8 cellular contexts compared by ENCODE assay signal in the genomic region with DNA sequence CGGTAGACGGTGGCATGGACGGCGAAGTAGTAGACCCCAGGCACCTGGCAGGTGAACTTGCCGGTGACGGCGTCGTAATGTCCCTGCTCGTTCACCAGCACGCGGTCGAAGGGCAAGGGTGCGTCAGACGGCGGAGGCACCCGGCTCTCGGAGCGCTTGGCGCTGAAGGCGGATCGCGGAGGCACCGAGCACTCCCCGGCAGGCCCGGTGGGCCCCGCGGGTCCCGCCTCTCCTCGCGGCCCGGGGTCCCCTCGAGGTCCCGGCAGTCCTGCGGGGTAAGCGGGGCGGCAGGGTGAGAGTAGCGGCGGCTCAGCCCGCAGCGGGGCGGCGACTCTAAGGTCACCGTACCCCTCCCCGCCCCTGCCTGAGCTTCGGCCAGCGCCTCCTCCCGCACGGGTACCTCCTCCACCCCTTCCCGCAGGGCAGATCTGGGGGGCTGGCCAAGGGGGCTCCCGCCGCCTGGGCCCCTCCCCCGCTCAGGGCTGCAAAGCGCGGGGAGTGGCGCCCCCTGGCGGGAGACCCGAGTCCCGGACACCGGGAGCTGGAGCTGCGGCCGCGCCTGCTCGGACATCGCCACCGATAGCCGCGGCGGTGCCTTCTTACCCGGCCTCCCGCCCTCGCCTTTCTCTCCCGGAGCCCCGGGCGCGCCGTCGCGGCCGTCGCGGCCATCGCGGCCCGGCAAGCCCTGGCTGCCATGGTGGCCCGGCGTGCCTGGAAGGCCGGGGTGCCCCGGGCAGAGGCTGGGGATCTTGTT. TPM values are rescaled to one million over a fixed set of nuclear protein-coding genes. Genes with fewer than 3 reads are reported as not detected.
A peak's percentile ranks its signal among the peaks of the same experiment; 100 is the strongest.
DNase-seq lines count a peak whose midpoint lies in the region; ATAC-seq and TF ChIP-seq lines count a peak whose summit lies in the region.

No MANE protein-coding gene starts in this region.

- H3K27ac ChIP-seq in mucosa of rectum (ENCODE audit: low read depth in 2 of 2, low read length in 2 of 2) (peak overlapping the region; percentile 78 to 80), upper lobe of left lung (peak overlapping the region; percentile 91 to 96 (median 92))

- H3K36me3 Mint-ChIP-seq in WTC11: peaks cover 7% of the 10 kb centered on the region

- WGBS in upper lobe of left lung, 2 donors: 13 to 15% methylated on average over 3 to 25 of the region's 88 CpGs

- peak overlapping the region; percentile 14 to 64 for H3K9ac ChIP-seq in mucosa of rectum (ENCODE audit: low read depth in 1 of 2, low read length in 2 of 2)

- H3K27me3 Mint-ChIP-seq in WTC11 (ENCODE audit: low read depth): peaks cover 53% of the 10 kb centered on the region

- in situ Hi-C loops in ACHN (cut with HindIII; ENCODE audit: low pct_ligation_motif_present, low pct_unique_long_range_greater_than_20kb, low sequenced_read_pairs) (no loop called here), GM13976 (cut with MboI; ENCODE audit: low sequenced_read_pairs, unreplicated experiment) (no loop called here)

- no peaks in the 10 kb centered on the region for H3K9me3 Mint-ChIP-seq in WTC11

- no peaks in the 10 kb centered on the region for H3K9me3 ChIP-seq in mucosa of rectum (ENCODE audit: control insufficient read depth in 2 of 2, low read length in 2 of 2)
- H3K9me3 ChIP-seq in upper lobe of left lung: no peaks in the 10 kb centered on the region

- peaks cover 26 to 30% of the 10 kb centered on the region in 2 donors for H3K4me1 ChIP-seq in mucosa of rectum (ENCODE audit: control insufficient read depth in 2 of 2, insufficient read depth in 2 of 2, low read length in 2 of 2)
- peaks cover 49 to 64% (median 57%) of the 10 kb centered on the region in 4 donors for H3K4me1 ChIP-seq in upper lobe of left lung

- TF ChIP-seq CTCF in GM13976 (IDR thresholded peaks at IDR 0.05; ENCODE audit: borderline replicate concordance, control extremely low read depth, extremely low read depth, insufficient read depth, missing control alignments) (peak; percentile 80), WTC11 (IDR thresholded peaks at IDR 0.05) (peak; percentile 97), upper lobe of left lung (IDR thresholded peaks at IDR 0.05) (peak; percentile 88 to 94 (median 94))

- H3K27ac Mint-ChIP-seq in WTC11: no peak overlapping the region

- CTCF ChIA-PET in WTC11 (lab: Charles Lee): interaction anchor here (0.5 to 10.4 kb wide), 43 partner anchors 8 to 378 kb away, joined by 3 to 387 read pairs (median 5); a partner anchor contains a TSS

- TF ChIP-seq POLR2A in erythroblast (IDR thresholded peaks at IDR 0.05; ENCODE audit: low read length): no peak
- TF ChIP-seq POLR2A in upper lobe of left lung (IDR thresholded peaks at IDR 0.05): peak in 1 of 4 donors; percentile 16

- H3K4me1 Mint-ChIP-seq in WTC11: peaks cover 52% of the 10 kb centered on the region

- no peak for TF ChIP-seq EP300 in upper lobe of left lung (IDR thresholded peaks at IDR 0.05)

- H3K36me3 ChIP-seq in mucosa of rectum (ENCODE audit: control insufficient read depth in 2 of 2, insufficient read depth in 2 of 2, low read length in 2 of 2): peaks cover 2 to 3% of the 10 kb centered on the region in 2 donors
- peaks cover 0 to 6% (median 1%) of the 10 kb centered on the region in 4 donors for H3K36me3 ChIP-seq in upper lobe of left lung

- peak; percentile 12 for ATAC-seq in WTC11
- ATAC-seq in upper lobe of left lung (ENCODE audit: low FRiP score in 2 of 2): peak; percentile 34 to 84

- peak; percentile 68 for DNase-seq in ACHN
- DNase-seq in GM13976 (ENCODE audit: low spot score): peak; percentile 88
- peak; percentile 85 for DNase-seq in WTC11 (ENCODE audit: low spot score)
- peak; percentile 59 to 66 for DNase-seq in erythroblast (lab: John Stamatoyannopoulos, UW)
- peak; percentile 70 to 95 for DNase-seq in upper lobe of left lung
- DNase-seq in NCI-H2171 treated with DMSO at 0.1 percent for 48 hours (lab: John Stamatoyannopoulos, UW): no peak
- no peak for DNase-seq in NOMO-1 treated with dmso at 0.1 percent for 144 hours (lab: John Stamatoyannopoulos, UW; ENCODE audit: unreplicated experiment)

- peak overlapping the region; percentile 100 for H3K4me3 Mint-ChIP-seq in WTC11

- H3K27me3 ChIP-seq in mucosa of rectum (ENCODE audit: control insufficient read depth in 2 of 2, insufficient read depth in 2 of 2, low read length in 2 of 2): peaks cover 11 to 19% of the 10 kb centered on the region in 2 donors
- H3K27me3 ChIP-seq in upper lobe of left lung: peaks cover 0 to 17% (median 8%) of the 10 kb centered on the region in 4 donors

- POLR2A ChIA-PET in WTC11 (lab: Charles Lee): interaction anchor here (1.3 to 3.9 kb wide), 2 partner anchors 23 to 135 kb away, joined by 3 to 35 read pairs; a partner anchor contains a TSS

- H3K4me3 ChIP-seq in mucosa of rectum (ENCODE audit: low read length in 2 of 2) (peak overlapping the region; percentile 56 to 58), upper lobe of left lung (peak overlapping the region; percentile 45 to 65 (median 60))

TF ChIP-seq in WTC11, 78 proteins besides CTCF, POLR2A, EP300 and RAD21 (continues in another document):
- TF ChIP-seq MXD4 (CRISPR knock-in tag; IDR thresholded peaks at IDR 0.05; ENCODE audit: borderline replicate concordance) (no peak), SMAD4 (CRISPR knock-in tag; IDR thresholded peaks at IDR 0.05) (0 out of 2 replicates have a peak, but pooled peaks have one; percentile 47), TEAD4 (CRISPR knock-in tag; IDR thresholded peaks at IDR 0.05) (peak; percentile 73; the same call in 1 of the 2 replicates), ZNF121 (CRISPR knock-in tag; IDR thresholded peaks at IDR 0.05) (no peak), ATF1 (CRISPR knock-in tag; IDR thresholded peaks at IDR 0.05) (peak; percentile 81; the same call in 1 of the 2 replicates), FOXP1 (CRISPR knock-in tag; IDR thresholded peaks at IDR 0.05; ENCODE audit: borderline replicate concordance) (peak; percentile 54; the same call in 1 of the 2 replicates), IRF2 (CRISPR knock-in tag; IDR thresholded peaks at IDR 0.05; ENCODE audit: borderline replicate concordance, low read depth) (no peak), NFE2L1 (CRISPR knock-in tag; IDR thresholded peaks at IDR 0.05) (no peak), RELA (CRISPR knock-in tag; IDR thresholded peaks at IDR 0.05; ENCODE audit: borderline replicate concordance) (no peak)
- TF ChIP-seq, protein P1, sequence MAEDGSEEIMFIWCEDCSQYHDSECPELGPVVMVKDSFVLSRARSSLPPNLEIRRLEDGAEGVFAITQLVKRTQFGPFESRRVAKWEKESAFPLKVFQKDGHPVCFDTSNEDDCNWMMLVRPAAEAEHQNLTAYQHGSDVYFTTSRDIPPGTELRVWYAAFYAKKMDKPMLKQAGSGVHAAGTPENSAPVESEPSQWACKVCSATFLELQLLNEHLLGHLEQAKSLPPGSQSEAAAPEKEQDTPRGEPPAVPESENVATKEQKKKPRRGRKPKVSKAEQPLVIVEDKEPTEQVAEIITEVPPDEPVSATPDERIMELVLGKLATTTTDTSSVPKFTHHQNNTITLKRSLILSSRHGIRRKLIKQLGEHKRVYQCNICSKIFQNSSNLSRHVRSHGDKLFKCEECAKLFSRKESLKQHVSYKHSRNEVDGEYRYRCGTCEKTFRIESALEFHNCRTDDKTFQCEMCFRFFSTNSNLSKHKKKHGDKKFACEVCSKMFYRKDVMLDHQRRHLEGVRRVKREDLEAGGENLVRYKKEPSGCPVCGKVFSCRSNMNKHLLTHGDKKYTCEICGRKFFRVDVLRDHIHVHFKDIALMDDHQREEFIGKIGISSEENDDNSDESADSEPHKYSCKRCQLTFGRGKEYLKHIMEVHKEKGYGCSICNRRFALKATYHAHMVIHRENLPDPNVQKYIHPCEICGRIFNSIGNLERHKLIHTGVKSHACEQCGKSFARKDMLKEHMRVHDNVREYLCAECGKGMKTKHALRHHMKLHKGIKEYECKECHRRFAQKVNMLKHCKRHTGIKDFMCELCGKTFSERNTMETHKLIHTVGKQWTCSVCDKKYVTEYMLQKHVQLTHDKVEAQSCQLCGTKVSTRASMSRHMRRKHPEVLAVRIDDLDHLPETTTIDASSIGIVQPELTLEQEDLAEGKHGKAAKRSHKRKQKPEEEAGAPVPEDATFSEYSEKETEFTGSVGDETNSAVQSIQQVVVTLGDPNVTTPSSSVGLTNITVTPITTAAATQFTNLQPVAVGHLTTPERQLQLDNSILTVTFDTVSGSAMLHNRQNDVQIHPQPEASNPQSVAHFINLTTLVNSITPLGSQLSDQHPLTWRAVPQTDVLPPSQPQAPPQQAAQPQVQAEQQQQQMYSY (CRISPR knock-in tag; IDR thresholded peaks at IDR 0.05): 0 out of 2 replicates have a peak, but pooled peaks have one; percentile 18
- TF ChIP-seq, protein P2, sequence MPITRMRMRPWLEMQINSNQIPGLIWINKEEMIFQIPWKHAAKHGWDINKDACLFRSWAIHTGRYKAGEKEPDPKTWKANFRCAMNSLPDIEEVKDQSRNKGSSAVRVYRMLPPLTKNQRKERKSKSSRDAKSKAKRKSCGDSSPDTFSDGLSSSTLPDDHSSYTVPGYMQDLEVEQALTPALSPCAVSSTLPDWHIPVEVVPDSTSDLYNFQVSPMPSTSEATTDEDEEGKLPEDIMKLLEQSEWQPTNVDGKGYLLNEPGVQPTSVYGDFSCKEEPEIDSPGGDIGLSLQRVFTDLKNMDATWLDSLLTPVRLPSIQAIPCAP (CRISPR knock-in tag; IDR thresholded peaks at IDR 0.05): no peak
- TF ChIP-seq, protein P3, sequence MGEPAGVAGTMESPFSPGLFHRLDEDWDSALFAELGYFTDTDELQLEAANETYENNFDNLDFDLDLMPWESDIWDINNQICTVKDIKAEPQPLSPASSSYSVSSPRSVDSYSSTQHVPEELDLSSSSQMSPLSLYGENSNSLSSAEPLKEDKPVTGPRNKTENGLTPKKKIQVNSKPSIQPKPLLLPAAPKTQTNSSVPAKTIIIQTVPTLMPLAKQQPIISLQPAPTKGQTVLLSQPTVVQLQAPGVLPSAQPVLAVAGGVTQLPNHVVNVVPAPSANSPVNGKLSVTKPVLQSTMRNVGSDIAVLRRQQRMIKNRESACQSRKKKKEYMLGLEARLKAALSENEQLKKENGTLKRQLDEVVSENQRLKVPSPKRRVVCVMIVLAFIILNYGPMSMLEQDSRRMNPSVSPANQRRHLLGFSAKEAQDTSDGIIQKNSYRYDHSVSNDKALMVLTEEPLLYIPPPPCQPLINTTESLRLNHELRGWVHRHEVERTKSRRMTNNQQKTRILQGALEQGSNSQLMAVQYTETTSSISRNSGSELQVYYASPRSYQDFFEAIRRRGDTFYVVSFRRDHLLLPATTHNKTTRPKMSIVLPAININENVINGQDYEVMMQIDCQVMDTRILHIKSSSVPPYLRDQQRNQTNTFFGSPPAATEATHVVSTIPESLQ (CRISPR knock-in tag; IDR thresholded peaks at IDR 0.05): no peak

RNA-seq across cellular contexts. Expression of a gene that starts 0.9 kb away (rescaled TPM):
- total RNA-seq in WTC11 (2021) (2.0 to 3.0 TPM (median 2.2 TPM) in 3 replicates), upper lobe of left lung (10 to 100 TPM; 10.5 to 57.2 (median 26.4) TPM)

RNA-seq across cellular contexts. Expression of a gene that starts 5.4 kb away (rescaled TPM):
- total RNA-seq in WTC11 (2021) (90.0 to 91.1 TPM (median 90.6 TPM) in 3 replicates), upper lobe of left lung (10 to 100 TPM in 5 of 6 donors, 1 to 10 TPM in 1; 5.2 to 25.5 (median 14.8) TPM)

RNA-seq across cellular contexts. Expression of a gene that starts 6.7 kb away (rescaled TPM):
- not detected in 3 replicates for total RNA-seq in WTC11 (2021)
- not detected for total RNA-seq in upper lobe of left lung

RNA-seq across cellular contexts. Expression of a gene that starts 22.8 kb away (rescaled TPM):
- total RNA-seq in WTC11 (2021): 20.7 to 26.4 TPM (median 22.1 TPM) in 3 replicates
- total RNA-seq in upper lobe of left lung: 100 to 1,000 TPM in 3 of 6 donors, 10 to 100 TPM in 3; 39.8 to 222 (median 76.5) TPM

RNA-seq across cellular contexts. Expression of a gene that starts 41.7 kb away (rescaled TPM):
- 7.3 to 8.2 TPM (median 8.0 TPM) in 3 replicates for total RNA-seq in WTC11 (2021)
- total RNA-seq in upper lobe of left lung: 1 to 10 TPM; 1.7 to 5.0 (median 3.0) TPM

Comparison
In these comparisons a context has a peak if more than half of its experiments do, and no peak if none do; other contexts are left out.
1. DNase-seq: peak in ACHN (single experiment), GM13976 (single experiment), WTC11 (single experiment), erythroblast (2 of 2) and upper lobe of left lung (2 of 2); none in NCI-H2171 treated with DMSO at 0.1 percent for 48 hours (single experiment) and NOMO-1 treated with dmso at 0.1 percent for 144 hours (single experiment).
2. Peak in every context shown above with its lines, with median percentiles within 50 percentile points of each other: CTCF ChIP-seq.